11 cellular contexts compared by ENCODE assay signal in genomic region chr13:46010148-46010547, GRCh38. TPM values are rescaled to one million over a fixed set of nuclear protein-coding genes. Genes with fewer than 3 reads are reported as not detected.
A peak's percentile ranks its signal among the peaks of the same experiment; 100 is the strongest.
DNase-seq lines count a peak whose midpoint lies in the region; ATAC-seq and TF ChIP-seq lines count a peak whose summit lies in the region.
"Had no signal": no experiment of that assay in that cellular context is flagged by ENCODE, and none has a peak within 500 bp of the region (broad histone marks: within the 10 kb centered on the region; RNA-seq: fewer than 3 reads in every experiment).

No MANE protein-coding gene starts in this region.

- H3K9me3 Mint-ChIP-seq in T-helper 2 cell treated with Interferon-gamma antibody and Interleukin-4, amounts not matched to agents 5 μg/mL and 100 μg/mL, for 36 hours, result no peaks in the 10 kb centered on the region

- TF ChIP-seq CTCF in 22Rv1 (IDR thresholded peaks at IDR 0.05) (peak; percentile 42), RWPE1 (conservative IDR thresholded peaks at IDR 0.05; ENCODE audit: low read depth) (peak; percentile 21; the same call in 1 of the 2 replicates), foreskin keratinocyte (conservative IDR thresholded peaks at IDR 0.05) (peak; percentile 50)

- DNase-seq in GM03348 (ENCODE audit: low spot score) (peak; percentile 6), RWPE1 (ENCODE audit: low spot score) (peak; percentile 3), foreskin keratinocyte (no peak), NCI-H1436 (lab: John Stamatoyannopoulos, UW) (no peak), hippocampal formation (lab: John Stamatoyannopoulos, UW) (no peak)
- DNase-seq in T-helper 2 cell treated with Interferon-gamma antibody and Interleukin-4, amounts not matched to agents 5 μg/mL and 100 μg/mL, for 36 hours (ENCODE audit: low spot score), result no peak
- DNase-seq in effector memory CD4-positive, alpha-beta T cell, result no peak
- DNase-seq: activated effector memory CD4-positive, alpha-beta T cell treated with anti-CD3 and anti-CD28 coated beads, Interleukin-2, amount 50 U/mL, for 16 hours; uterus had no signal

- no peaks in the 10 kb centered on the region for H3K27me3 ChIP-seq in foreskin keratinocyte
- no peaks in the 10 kb centered on the region for H3K27me3 ChIP-seq in effector memory CD4-positive, alpha-beta T cell (replicated peaks; ENCODE audit: control insufficient read depth, insufficient read depth, low read length, poor library complexity, severe bottlenecking)
- H3K27me3 ChIP-seq: uterus had no signal

- peaks cover 8% of the 10 kb centered on the region for H3K4me1 ChIP-seq in foreskin keratinocyte
- H3K4me1 ChIP-seq in effector memory CD4-positive, alpha-beta T cell (ENCODE audit: control insufficient read depth, insufficient read depth, low read length, poor library complexity, severe bottlenecking), result no peaks in the 10 kb centered on the region
- H3K4me1 ChIP-seq: uterus had no signal

- no peak overlapping the region for H3K27ac Mint-ChIP-seq in T-helper 2 cell treated with Interferon-gamma antibody and Interleukin-4, amounts not matched to agents 5 μg/mL and 100 μg/mL, for 36 hours

- H3K9me3 ChIP-seq in effector memory CD4-positive, alpha-beta T cell (ENCODE audit: control insufficient read depth, low read length), result no peaks in the 10 kb centered on the region
- H3K9me3 ChIP-seq: uterus had no signal

- H3K27ac ChIP-seq in 22Rv1, result no peak overlapping the region
- H3K27ac ChIP-seq in RWPE1, result no peak overlapping the region
- no peak overlapping the region for H3K27ac ChIP-seq in foreskin keratinocyte
- H3K27ac ChIP-seq in effector memory CD4-positive, alpha-beta T cell (ENCODE audit: insufficient read depth, low read length, poor library complexity, severe bottlenecking), result no peak overlapping the region
- H3K27ac ChIP-seq: epithelial cell of prostate, uterus had no signal

- H3K4me1 Mint-ChIP-seq in T-helper 2 cell treated with Interferon-gamma antibody and Interleukin-4, amounts not matched to agents 5 μg/mL and 100 μg/mL, for 36 hours (ENCODE audit: low read depth), result no peaks in the 10 kb centered on the region

- peaks cover 27% of the 10 kb centered on the region for H3K36me3 Mint-ChIP-seq in T-helper 2 cell treated with Interferon-gamma antibody and Interleukin-4, amounts not matched to agents 5 μg/mL and 100 μg/mL, for 36 hours (ENCODE audit: low read depth)

- H3K4me3 Mint-ChIP-seq in T-helper 2 cell treated with Interferon-gamma antibody and Interleukin-4, amounts not matched to agents 5 μg/mL and 100 μg/mL, for 36 hours, result no peak overlapping the region

- H3K27me3 Mint-ChIP-seq in T-helper 2 cell treated with Interferon-gamma antibody and Interleukin-4, amounts not matched to agents 5 μg/mL and 100 μg/mL, for 36 hours (ENCODE audit: low read depth), result no peaks in the 10 kb centered on the region

- CTCF ChIA-PET in RWPE1 (lab: Yijun Ruan, JAX), result interaction anchor here (0.6 to 1.1 kb wide), 4 partner anchors 14 to 387 kb away, joined by 3 to 4 read pairs (median 3); no protein-coding TSS in a partner anchor

- H3K36me3 ChIP-seq in effector memory CD4-positive, alpha-beta T cell (ENCODE audit: control insufficient read depth, insufficient read depth, low read length), result peaks cover 40% of the 10 kb centered on the region
- H3K36me3 ChIP-seq: uterus had no signal

- no peak overlapping the region for H3K4me3 ChIP-seq in effector memory CD4-positive, alpha-beta T cell (ENCODE audit: insufficient read depth, low read depth, low read length, poor library complexity, severe bottlenecking)
- H3K4me3 ChIP-seq: uterus had no signal

- POLR2A ChIA-PET in RWPE1 (lab: Yijun Ruan, JAX; ENCODE audit: low non-redundant PET), result no interaction called here

- no peak for ATAC-seq in foreskin keratinocyte

RNA-seq across cellular contexts. Expression of gene ZC3H13, which starts 42.4 kb away (rescaled TPM):
- total RNA-seq in foreskin keratinocyte, result 32.1 and 33.9 TPM in 2 replicates
- polyA plus RNA-seq in foreskin keratinocyte, result 6.8 and 8.6 TPM in 2 replicates

Comparison
In these comparisons a context has a peak if more than half of its experiments do, and no peak if none do; other contexts are left out.
1. DNase-seq: peak in GM03348 (single experiment) and RWPE1 (single experiment); none in foreskin keratinocyte (0 of 2), T-helper 2 cell treated with Interferon-gamma antibody and Interleukin-4, amounts not matched to agents 5 μg/mL and 100 μg/mL, for 36 hours (single experiment), NCI-H1436 (single experiment), hippocampal formation (0 of 2) and effector memory CD4-positive, alpha-beta T cell (0 of 3).
2. Peak in every context shown above with its lines, with median percentiles within 50 percentile points of each other: CTCF ChIP-seq.